23 cellular contexts compared by ENCODE assay signal in the genomic region with DNA sequence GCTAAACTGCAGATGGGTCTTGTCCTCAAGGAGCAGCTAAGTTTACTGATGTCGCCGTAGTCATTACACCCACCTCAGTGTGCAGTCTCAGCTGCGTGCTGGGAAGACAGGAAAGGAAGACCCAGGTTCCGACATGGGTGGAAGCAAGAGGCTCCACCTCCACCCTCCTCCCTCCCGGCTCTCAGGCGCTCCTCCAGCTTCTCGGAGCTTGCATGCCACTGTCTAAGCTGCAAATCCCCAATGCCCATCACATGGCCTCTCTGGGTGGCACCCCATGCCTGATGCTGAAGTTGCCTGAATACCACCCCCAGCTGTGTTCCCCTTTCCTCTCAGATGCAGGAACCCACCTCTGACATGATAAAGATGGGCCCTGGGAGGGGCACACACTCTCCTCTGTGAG. TPM values are rescaled to one million over a fixed set of nuclear protein-coding genes. Genes with fewer than 3 reads are reported as not detected.
DNase-seq lines count a peak whose midpoint lies in the region; ATAC-seq and TF ChIP-seq lines count a peak whose summit lies in the region.
"Had no signal": no experiment of that assay in that cellular context is flagged by ENCODE, and none has a peak within 500 bp of the region (broad histone marks: within the 10 kb centered on the region; RNA-seq: fewer than 3 reads in every experiment).

No MANE protein-coding gene starts in this region.

- H3K36me3 Mint-ChIP-seq in stimulated activated memory B cell treated with anti-CD40 and anti-IgM and Interleukin-4, amounts not matched to agents 10 μg/mL and 1 μg/mL and 100 μg/mL, for 72 hours = peaks cover 63% of the 10 kb centered on the region
- H3K36me3 Mint-ChIP-seq in naive thymus-derived CD4-positive, alpha-beta T cell = peaks cover 0 to 8% (median 0%) of the 10 kb centered on the region in 5 donors
- H3K36me3 Mint-ChIP-seq: natural killer cell treated with Interleukin-12 subunit alpha and Interleukin-12 subunit beta and Interleukin-15 and Interleukin-18, amount 100 ng/mL, for 72 hours; stimulated activated effector memory CD8-positive, alpha-beta T cell treated with anti-CD3 and anti-CD28 coated beads, Interleukin-12 subunit alpha, Interleukin-12 subunit beta, amount 100 ng/mL, for 72 hours had no signal

- H3K4me3 Mint-ChIP-seq in stimulated activated memory B cell treated with anti-CD40 and anti-IgM and Interleukin-4, amounts not matched to agents 10 μg/mL and 1 μg/mL and 100 μg/mL, for 72 hours = peak overlapping the region; percentile 27
- H3K4me3 Mint-ChIP-seq in naive thymus-derived CD4-positive, alpha-beta T cell = no peak overlapping the region
- H3K4me3 Mint-ChIP-seq: activated naive CD8-positive, alpha-beta T cell treated with anti-CD3 and anti-CD28 coated beads for 36 hours; natural killer cell treated with Interleukin-12 subunit alpha and Interleukin-12 subunit beta and Interleukin-15 and Interleukin-18, amount 100 ng/mL, for 72 hours; stimulated activated effector memory CD8-positive, alpha-beta T cell treated with anti-CD3 and anti-CD28 coated beads, Interleukin-12 subunit alpha, Interleukin-12 subunit beta, amount 100 ng/mL, for 72 hours; T-helper 1 cell treated with Interleukin-12 subunit alpha and Interleukin-12 subunit beta and Interleukin-4 antibody, amounts not matched to agents 30 μg/mL and 1 μg/mL, for 36 hours had no signal

- peaks cover 86% of the 10 kb centered on the region for H3K79me2 ChIP-seq in Loucy (ENCODE audit: insufficient read depth, low read length)

- CTCF ChIA-PET in naive thymus-derived CD4-positive, alpha-beta T cell (lab: Charles Lee) = no interaction called here

- no peaks in the 10 kb centered on the region for H3K27me3 ChIP-seq in Loucy (ENCODE audit: insufficient read depth, low read length, poor library complexity, severe bottlenecking)
- no peaks in the 10 kb centered on the region for H3K27me3 ChIP-seq in gastroesophageal sphincter
- H3K27me3 ChIP-seq in naive thymus-derived CD4-positive, alpha-beta T cell (ENCODE audit: control insufficient read depth in 2 of 2, insufficient read depth in 2 of 2, low read length in 2 of 2) = no peaks in the 10 kb centered on the region
- H3K27me3 ChIP-seq: SJSA1, thyroid gland had no signal

- WGBS in gastroesophageal sphincter (ENCODE audit: low coverage in 1 of 2), 2 donors = no CpG with 5 or more reads among the region's 7 CpGs

- POLR2A ChIA-PET in naive thymus-derived CD4-positive, alpha-beta T cell (lab: Charles Lee) = no interaction called here

- no peak for TF ChIP-seq POLR2A in gastroesophageal sphincter (IDR thresholded peaks at IDR 0.05)

- peak overlapping the region; percentile 99 for H3K9ac ChIP-seq in Loucy (ENCODE audit: low read depth, low read length, poor library complexity, severe bottlenecking)

- peaks cover 7% of the 10 kb centered on the region for H3K9me3 Mint-ChIP-seq in stimulated activated memory B cell treated with anti-CD40 and anti-IgM and Interleukin-4, amounts not matched to agents 10 μg/mL and 1 μg/mL and 100 μg/mL, for 72 hours
- peaks cover 0 to 19% (median 7%) of the 10 kb centered on the region in 11 donors for H3K9me3 Mint-ChIP-seq in naive thymus-derived CD4-positive, alpha-beta T cell
- H3K9me3 Mint-ChIP-seq: natural killer cell treated with Interleukin-12 subunit alpha and Interleukin-12 subunit beta and Interleukin-15 and Interleukin-18, amount 100 ng/mL, for 72 hours; T-helper 1 cell treated with Interleukin-12 subunit alpha and Interleukin-12 subunit beta and Interleukin-4 antibody, amounts not matched to agents 30 μg/mL and 1 μg/mL, for 36 hours had no signal

- TF ChIP-seq CTCF in GM12865 (IDR thresholded peaks at IDR 0.05; ENCODE audit: insufficient read depth, low read depth, low read length, missing control alignments) (no peak), Loucy (conservative IDR thresholded peaks at IDR 0.05; ENCODE audit: low read length) (no peak), gastroesophageal sphincter (IDR thresholded peaks at IDR 0.05) (no peak)

- H3K9me3 ChIP-seq in Loucy (ENCODE audit: insufficient read depth, low read depth, low read length) (peaks cover 8% of the 10 kb centered on the region; the same call in 1 of the 2 replicates), gastroesophageal sphincter (peaks cover 0 to 15% (median 0%) of the 10 kb centered on the region in 3 donors)
- H3K9me3 ChIP-seq in naive thymus-derived CD4-positive, alpha-beta T cell (ENCODE audit: control insufficient read depth in 2 of 3, low read length in 3 of 3) = no peaks in the 10 kb centered on the region
- H3K9me3 ChIP-seq: SJSA1, thyroid gland had no signal

- peak overlapping the region in 3 of 4 donors; percentile 13 to 73 (median 73) for H3K27ac ChIP-seq in gastroesophageal sphincter
- H3K27ac ChIP-seq in naive thymus-derived CD4-positive, alpha-beta T cell (ENCODE audit: low read depth, low read length) = no peak overlapping the region
- H3K27ac ChIP-seq: thyroid gland had no signal

- peak overlapping the region; percentile 58 for H3K4me3 ChIP-seq in GM12865 (ENCODE audit: low read depth, low read length)
- H3K4me3 ChIP-seq in Loucy (ENCODE audit: low read length, poor library complexity, severe bottlenecking) = peak overlapping the region; percentile 78
- H3K4me3 ChIP-seq in gastroesophageal sphincter = no peak overlapping the region
- no peak overlapping the region for H3K4me3 ChIP-seq in naive thymus-derived CD4-positive, alpha-beta T cell (ENCODE audit: low read length)
- H3K4me3 ChIP-seq: coronary artery, SJSA1, thyroid gland had no signal

- no peaks in the 10 kb centered on the region for H3K27me3 Mint-ChIP-seq in stimulated activated memory B cell treated with anti-CD40 and anti-IgM and Interleukin-4, amounts not matched to agents 10 μg/mL and 1 μg/mL and 100 μg/mL, for 72 hours
- peaks cover 0 to 23% (median 14%) of the 10 kb centered on the region in 5 donors for H3K27me3 Mint-ChIP-seq in naive thymus-derived CD4-positive, alpha-beta T cell
- H3K27me3 Mint-ChIP-seq: natural killer cell treated with Interleukin-12 subunit alpha and Interleukin-12 subunit beta and Interleukin-15 and Interleukin-18, amount 100 ng/mL, for 72 hours had no signal

- no peaks in the 10 kb centered on the region for H3K9me2 ChIP-seq in Loucy (replicated peaks; ENCODE audit: low read depth, low read length)

- H4K20me1 ChIP-seq in Loucy (ENCODE audit: insufficient read depth, low read length, poor library complexity, severe bottlenecking) = no peaks in the 10 kb centered on the region

- H2AFZ ChIP-seq in Loucy (ENCODE audit: low read length) = no peak overlapping the region

- intact Hi-C loops in naive thymus-derived CD4-positive, alpha-beta T cell (cut with micrococcal nuclease) = no loop called here

- H3K36me3 ChIP-seq in Loucy (ENCODE audit: insufficient read depth, low read length) (peaks cover 33% of the 10 kb centered on the region; the same call in 1 of the 2 replicates), gastroesophageal sphincter (peaks cover 0 to 3% of the 10 kb centered on the region in 2 donors)
- no peaks in the 10 kb centered on the region for H3K36me3 ChIP-seq in naive thymus-derived CD4-positive, alpha-beta T cell (ENCODE audit: control insufficient read depth in 2 of 3, insufficient read depth in 3 of 3, low read length in 3 of 3)
- H3K36me3 ChIP-seq: thyroid gland had no signal

- H3K4me1 Mint-ChIP-seq in stimulated activated memory B cell treated with anti-CD40 and anti-IgM and Interleukin-4, amounts not matched to agents 10 μg/mL and 1 μg/mL and 100 μg/mL, for 72 hours = peaks cover 67% of the 10 kb centered on the region
- H3K4me1 Mint-ChIP-seq in naive thymus-derived CD4-positive, alpha-beta T cell = peaks cover 0 to 15% (median 5%) of the 10 kb centered on the region in 7 donors

- H3K27ac Mint-ChIP-seq in stimulated activated memory B cell treated with anti-CD40 and anti-IgM and Interleukin-4, amounts not matched to agents 10 μg/mL and 1 μg/mL and 100 μg/mL, for 72 hours = peak overlapping the region; percentile 84
- H3K27ac Mint-ChIP-seq in naive thymus-derived CD4-positive, alpha-beta T cell = no peak overlapping the region
- H3K27ac Mint-ChIP-seq: activated naive CD8-positive, alpha-beta T cell treated with anti-CD3 and anti-CD28 coated beads for 36 hours; natural killer cell treated with Interleukin-12 subunit alpha and Interleukin-12 subunit beta and Interleukin-15 and Interleukin-18, amount 100 ng/mL, for 72 hours; stimulated activated effector memory CD8-positive, alpha-beta T cell treated with anti-CD3 and anti-CD28 coated beads, Interleukin-12 subunit alpha, Interleukin-12 subunit beta, amount 100 ng/mL, for 72 hours; T-helper 1 cell treated with Interleukin-12 subunit alpha and Interleukin-12 subunit beta and Interleukin-4 antibody, amounts not matched to agents 30 μg/mL and 1 μg/mL, for 36 hours had no signal

- H3K4me1 ChIP-seq in Loucy (ENCODE audit: insufficient read depth, low read length, poor library complexity, severe bottlenecking) (peaks cover 83% of the 10 kb centered on the region), gastroesophageal sphincter (peaks cover 0 to 60% (median 26%) of the 10 kb centered on the region in 3 donors)
- H3K4me1 ChIP-seq in naive thymus-derived CD4-positive, alpha-beta T cell (ENCODE audit: control insufficient read depth in 2 of 2, insufficient read depth in 2 of 2, low read length in 2 of 2) = no peaks in the 10 kb centered on the region

- peaks cover 12% of the 10 kb centered on the region for H3F3A ChIP-seq in Loucy (ENCODE audit: low read depth)

- H3K4me2 ChIP-seq in Loucy (ENCODE audit: low read depth, low read length, poor library complexity, severe bottlenecking) = peak overlapping the region; percentile 91

- no peak for TF ChIP-seq EP300 in gastroesophageal sphincter (IDR thresholded peaks at IDR 0.05)

- ATAC-seq in gastroesophageal sphincter (no peak), GM19351 (IDR thresholded peaks at IDR 0.05; ENCODE audit: unreplicated experiment) (no peak)
- ATAC-seq in stimulated activated memory B cell treated with anti-CD40 and anti-IgM and Interleukin-4, amounts not matched to agents 10 μg/mL and 1 μg/mL and 100 μg/mL, for 72 hours = no peak
- ATAC-seq in naive thymus-derived CD4-positive, alpha-beta T cell = no peak
- ATAC-seq: natural killer cell treated with Interleukin-12 subunit alpha and Interleukin-12 subunit beta and Interleukin-15 and Interleukin-18, amount 100 ng/mL, for 72 hours; stimulated activated effector memory CD8-positive, alpha-beta T cell treated with anti-CD3 and anti-CD28 coated beads, Interleukin-12 subunit alpha, Interleukin-12 subunit beta, amount 100 ng/mL, for 72 hours had no signal

- DNase-seq in GM12865 (ENCODE audit: low read depth) = peak; percentile 38
- DNase-seq in stimulated activated CD4-positive, alpha-beta T cell treated with anti-CD3 and anti-CD28 coated beads, Interleukin-4, amount 100 ng/mL, for 24 hours = no peak
- DNase-seq in naive thymus-derived CD4-positive, alpha-beta T cell = no peak
- no peak for DNase-seq in T1000 (lab: John Stamatoyannopoulos, UW)
- DNase-seq: activated CD4-positive, alpha-beta T cell treated with anti-CD3 and anti-CD28 coated beads for 4 hours; activated naive CD8-positive, alpha-beta T cell treated with anti-CD3 and anti-CD28 coated beads for 36 hours; DMS79 treated with DMSO at 0.1 percent for 48 hours; H7; midbrain; MM.1S; NCI-H1417 treated with DMSO at 0.1 percent for 48 hours; NCI-H524; stimulated activated CD4-positive, alpha-beta T cell treated with anti-CD3 and anti-CD28 coated beads, Interleukin-1b, Interleukin-23, amount 100 ng/mL, for 48 hours; thyroid gland had no signal

RNA-seq across cellular contexts. Expression of a gene that starts 58.5 kb away (rescaled TPM):
- 100 to 1,000 TPM in 1 of 4 donors, 10 to 100 TPM in 3; 39.2 to 171 (median 55.8) TPM for total RNA-seq in gastroesophageal sphincter
- 1 to 10 TPM; 1.0 to 6.0 (median 2.1) TPM for total RNA-seq in naive thymus-derived CD4-positive, alpha-beta T cell
- not detected for polyA plus RNA-seq in naive thymus-derived CD4-positive, alpha-beta T cell

Comparison
In these comparisons a context has a peak if more than half of its experiments do, and no peak if none do; other contexts are left out.
1. H3K4me3 ChIP-seq: peak in GM12865 (single experiment) and Loucy (single experiment); none in gastroesophageal sphincter (0 of 2) and naive thymus-derived CD4-positive, alpha-beta T cell (single experiment).
2. RNA of a gene that starts 58.5 kb away (total RNA-seq): 39.2 to 171 TPM in gastroesophageal sphincter; 1.0 to 6.0 TPM in naive thymus-derived CD4-positive, alpha-beta T cell; every median in the first group is over 4 times any median in the second.